ENCODE assay signal across 14 cellular contexts in genomic region chr2:229974271-229974670, GRCh38. TPM values are rescaled to one million over a fixed set of nuclear protein-coding genes. Genes with fewer than 3 reads are reported as not detected.
DNase-seq lines count a peak whose midpoint lies in the region; ATAC-seq, FAIRE-seq and TF ChIP-seq lines count a peak whose summit lies in the region.
"Had no signal": no experiment of that assay in that cellular context is flagged by ENCODE, and none has a peak within 500 bp of the region (broad histone marks: within the 10 kb centered on the region; RNA-seq: fewer than 3 reads in every experiment).

No MANE protein-coding gene starts in this region.

- H3K27ac Mint-ChIP-seq in activated T-cell treated with anti-CD3 and anti-CD28 coated beads, Interleukin-2, amount 50 U/mL, for 24 hours, result no peak overlapping the region
- no peak overlapping the region for H3K27ac Mint-ChIP-seq in activated T-helper 17 cell treated with anti-CD3 and anti-CD28 coated beads, Interleukin-2, amount 50 U/mL, for 72 hours
- H3K27ac Mint-ChIP-seq: activated CD8-positive, alpha-beta T cell treated with anti-CD3 and anti-CD28 coated beads, Interleukin-2, amount 10 ng/mL, durations not matched to agents 7 days and 5 days; CD4-positive, alpha-beta memory T cell had no signal

- DNase-seq in AG08396 (ENCODE audit: low spot score) (peak; percentile 69), LNCaP clone FGC (ENCODE audit: low read depth) (no peak), epidermal melanocyte (ENCODE audit: insufficient read length, low spot score) (peak; percentile 29), lung (ENCODE audit: low spot score) (no peak), middle frontal gyrus (ENCODE audit: extremely low spot score, low spot score) (no peak), RCC 7860 (ENCODE audit: low spot score) (no peak)
- DNase-seq in activated T-cell treated with anti-CD3 and anti-CD28 coated beads, Interleukin-2, amount 50 U/mL, for 24 hours, result no peak
- DNase-seq: activated CD8-positive, alpha-beta T cell treated with anti-CD3 and anti-CD28 coated beads, Interleukin-2, amount 10 ng/mL, durations not matched to agents 7 days and 5 days; CD4-positive, alpha-beta memory T cell; Karpas-422; NCI-H510A; stimulated activated naive CD8-positive, alpha-beta T cell treated with anti-CD3 and anti-CD28 coated beads, Interleukin-15, amount 100 ng/mL, for 72 hours had no signal

- no peaks in the 10 kb centered on the region for H3K4me1 ChIP-seq in lung (ENCODE audit: control insufficient read depth in 2 of 2, insufficient read depth in 2 of 2, low read length in 2 of 2)

- H3K9me3 Mint-ChIP-seq in activated T-cell treated with anti-CD3 and anti-CD28 coated beads, Interleukin-2, amount 50 U/mL, for 24 hours, result no peaks in the 10 kb centered on the region
- H3K9me3 Mint-ChIP-seq in activated T-helper 17 cell treated with anti-CD3 and anti-CD28 coated beads, Interleukin-2, amount 50 U/mL, for 72 hours, result no peaks in the 10 kb centered on the region
- H3K9me3 Mint-ChIP-seq: CD4-positive, alpha-beta memory T cell; stimulated activated naive CD8-positive, alpha-beta T cell treated with anti-CD3 and anti-CD28 coated beads, Interleukin-15, amount 100 ng/mL, for 72 hours had no signal

- WGBS in lung, 2 donors, result 53 to 66% methylated on average over 6 of the region's 6 CpGs

- H3K36me3 Mint-ChIP-seq in activated T-cell treated with anti-CD3 and anti-CD28 coated beads, Interleukin-2, amount 50 U/mL, for 24 hours (ENCODE audit: low read depth), result no peaks in the 10 kb centered on the region
- H3K36me3 Mint-ChIP-seq in activated T-helper 17 cell treated with anti-CD3 and anti-CD28 coated beads, Interleukin-2, amount 50 U/mL, for 72 hours (ENCODE audit: low read depth), result no peaks in the 10 kb centered on the region
- H3K36me3 Mint-ChIP-seq: CD4-positive, alpha-beta memory T cell had no signal

- H3K27me3 ChIP-seq in lung (ENCODE audit: control insufficient read depth, insufficient read depth), result no peaks in the 10 kb centered on the region

- no peaks in the 10 kb centered on the region for H3K9me3 ChIP-seq in lung (ENCODE audit: control insufficient read depth in 2 of 2, insufficient read depth in 1 of 2, low read length in 1 of 2)

- no peak overlapping the region for H3K4me3 ChIP-seq in LNCaP clone FGC (ENCODE audit: low read depth, low read length)
- H3K4me3 ChIP-seq in lung, result no peak overlapping the region

- no peaks in the 10 kb centered on the region for H3K36me3 ChIP-seq in lung (ENCODE audit: control insufficient read depth in 2 of 2, insufficient read depth in 2 of 2, low read length in 2 of 2)

- TF ChIP-seq CTCF in LNCaP clone FGC (IDR thresholded peaks at IDR 0.05; ENCODE audit: control insufficient read depth, extremely low read depth, insufficient read depth) (peak; percentile 32; the same call in 1 of the 2 replicates), lung (IDR thresholded peaks at IDR 0.05; ENCODE audit: control extremely low read depth, extremely low read depth) (no peak)

- FAIRE-seq in RCC 7860 (lab: Jason Lieb, UNC), result no peak
- FAIRE-seq: frontal cortex had no signal

- ATAC-seq in lung (ENCODE audit: insufficient read depth, low FRiP score), result peak; percentile 53
- no peak for ATAC-seq in activated T-helper 17 cell treated with anti-CD3 and anti-CD28 coated beads, Interleukin-2, amount 50 U/mL, for 72 hours (replicated peaks)
- ATAC-seq: activated CD8-positive, alpha-beta T cell treated with anti-CD3 and anti-CD28 coated beads, Interleukin-2, amount 10 ng/mL, durations not matched to agents 7 days and 5 days; stimulated activated naive CD8-positive, alpha-beta T cell treated with anti-CD3 and anti-CD28 coated beads, Interleukin-15, amount 100 ng/mL, for 72 hours had no signal

- H3K27me3 Mint-ChIP-seq in activated T-cell treated with anti-CD3 and anti-CD28 coated beads, Interleukin-2, amount 50 U/mL, for 24 hours, result no peaks in the 10 kb centered on the region
- H3K27me3 Mint-ChIP-seq in activated T-helper 17 cell treated with anti-CD3 and anti-CD28 coated beads, Interleukin-2, amount 50 U/mL, for 72 hours, result no peaks in the 10 kb centered on the region
- H3K27me3 Mint-ChIP-seq: CD4-positive, alpha-beta memory T cell; stimulated activated naive CD8-positive, alpha-beta T cell treated with anti-CD3 and anti-CD28 coated beads, Interleukin-15, amount 100 ng/mL, for 72 hours had no signal

- no peaks in the 10 kb centered on the region for H3K4me1 Mint-ChIP-seq in activated T-cell treated with anti-CD3 and anti-CD28 coated beads, Interleukin-2, amount 50 U/mL, for 24 hours (ENCODE audit: low read depth)
- H3K4me1 Mint-ChIP-seq in activated T-helper 17 cell treated with anti-CD3 and anti-CD28 coated beads, Interleukin-2, amount 50 U/mL, for 72 hours, result no peaks in the 10 kb centered on the region
- H3K4me1 Mint-ChIP-seq: CD4-positive, alpha-beta memory T cell; stimulated activated naive CD8-positive, alpha-beta T cell treated with anti-CD3 and anti-CD28 coated beads, Interleukin-15, amount 100 ng/mL, for 72 hours had no signal

- no peak overlapping the region for H3K27ac ChIP-seq in lung (ENCODE audit: low read depth in 1 of 2, low read length in 1 of 2)

- H3K4me3 Mint-ChIP-seq in activated T-cell treated with anti-CD3 and anti-CD28 coated beads, Interleukin-2, amount 50 U/mL, for 24 hours, result no peak overlapping the region
- H3K4me3 Mint-ChIP-seq in activated T-helper 17 cell treated with anti-CD3 and anti-CD28 coated beads, Interleukin-2, amount 50 U/mL, for 72 hours, result no peak overlapping the region
- H3K4me3 Mint-ChIP-seq: activated CD8-positive, alpha-beta T cell treated with anti-CD3 and anti-CD28 coated beads, Interleukin-2, amount 10 ng/mL, durations not matched to agents 7 days and 5 days; CD4-positive, alpha-beta memory T cell; stimulated activated naive CD8-positive, alpha-beta T cell treated with anti-CD3 and anti-CD28 coated beads, Interleukin-15, amount 100 ng/mL, for 72 hours had no signal

RNA-seq across cellular contexts. Expression of gene FBXO36, which starts 52.0 kb away (rescaled TPM):
- total RNA-seq in lung, result 1 to 10 TPM; 6.3 to 9.3 TPM
- polyA plus RNA-seq in lung, result 1 to 10 TPM; 2.2 to 2.5 TPM
- total RNA-seq in activated T-helper 17 cell treated with anti-CD3 and anti-CD28 coated beads, Interleukin-2, amount 50 U/mL, for 72 hours, result under 1 TPM; 0.37 to 0.67 TPM

RNA-seq across cellular contexts. Expression of gene TRIP12, which starts 52.5 kb away (rescaled TPM):
- total RNA-seq in lung, result 100 to 1,000 TPM; 184 to 358 TPM
- polyA plus RNA-seq in lung, result 10 to 100 TPM; 18.6 to 52.8 TPM
- 100 to 1,000 TPM; 224 to 301 TPM for total RNA-seq in activated T-helper 17 cell treated with anti-CD3 and anti-CD28 coated beads, Interleukin-2, amount 50 U/mL, for 72 hours

Comparison
In these comparisons a context has a peak if more than half of its experiments do, and no peak if none do; other contexts are left out.
1. DNase-seq: peak in AG08396 (single experiment) and epidermal melanocyte (single experiment); none in LNCaP clone FGC (single experiment), lung (single experiment), activated T-cell treated with anti-CD3 and anti-CD28 coated beads, Interleukin-2, amount 50 U/mL, for 24 hours (single experiment), middle frontal gyrus (single experiment) and RCC 7860 (single experiment).
2. RNA of gene FBXO36, which starts 52.0 kb away (total RNA-seq): 6.3 to 9.3 TPM in lung; 0.37 to 0.67 TPM in activated T-helper 17 cell treated with anti-CD3 and anti-CD28 coated beads, Interleukin-2, amount 50 U/mL, for 72 hours; every median in the first group is over 4 times any median in the second.